ENCODE assay signal across 10 cellular contexts in the genomic region with DNA sequence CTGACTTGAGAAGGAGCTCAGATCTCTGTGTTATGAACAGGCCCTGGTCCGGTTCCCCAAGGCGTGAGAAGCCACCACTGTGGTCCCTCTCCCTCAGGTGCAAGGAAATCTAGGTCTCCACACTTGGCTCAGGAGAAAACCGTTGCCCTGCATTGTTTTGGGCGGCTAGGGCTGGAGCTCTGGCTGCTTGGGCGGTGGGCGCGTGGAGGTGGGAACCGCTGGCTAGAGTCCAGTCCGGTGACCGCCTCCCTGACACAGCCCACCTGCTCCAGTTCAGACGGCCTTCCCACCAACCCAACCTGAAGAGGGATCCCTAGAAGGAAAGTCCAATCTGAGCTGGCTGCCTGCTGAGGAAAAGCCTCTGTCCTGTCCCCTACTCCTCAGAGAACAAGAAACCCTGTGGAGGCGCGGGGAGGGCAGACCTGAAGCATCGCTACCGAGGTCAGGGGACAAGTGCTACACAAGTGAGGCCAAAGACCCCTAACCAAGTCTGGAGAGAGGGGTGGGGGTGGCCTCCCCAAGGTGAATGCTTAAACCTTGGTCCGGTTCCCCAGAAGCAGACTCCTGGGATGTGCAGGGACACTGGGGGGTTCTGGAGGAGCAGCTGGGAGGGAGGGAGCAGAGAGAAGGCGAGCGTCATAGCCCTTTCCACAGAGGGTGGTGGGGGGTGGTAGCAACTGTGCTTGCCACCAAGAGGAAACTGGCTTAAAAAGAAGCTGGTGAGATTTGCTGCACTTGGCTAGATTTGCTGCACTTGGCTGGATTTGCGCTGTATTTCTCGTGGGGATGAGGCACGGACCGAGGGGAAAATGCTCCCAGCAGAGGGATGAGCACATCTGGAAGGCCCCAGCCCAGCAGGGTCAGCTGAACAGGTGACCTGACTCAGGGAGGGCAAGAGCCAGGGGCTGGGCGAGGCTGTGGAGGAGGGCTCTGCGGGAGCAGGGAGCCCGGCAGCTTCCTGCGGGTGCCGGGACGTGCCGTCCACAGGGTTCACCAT.
DNase-seq lines count a peak whose midpoint lies in the region; ATAC-seq and TF ChIP-seq lines count a peak whose summit lies in the region.
"Had no signal": no experiment of that assay in that cellular context is flagged by ENCODE, and none has a peak within 500 bp of the region (broad histone marks: within the 10 kb centered on the region; RNA-seq: fewer than 3 reads in every experiment).

No MANE protein-coding gene starts in this region.

- H3K27me3 Mint-ChIP-seq in stimulated activated naive CD8-positive, alpha-beta T cell treated with anti-CD3 and anti-CD28 coated beads, Interleukin-15, Interleukin-2, amounts not matched to agents 100 ng/mL and 50 ng/mL, for 24 hours = no peaks in the 10 kb centered on the region
- no peaks in the 10 kb centered on the region for H3K27me3 Mint-ChIP-seq in neural crest cell (ENCODE audit: low read depth)

- peaks cover 100% of the 10 kb centered on the region for H3K4me1 Mint-ChIP-seq in stimulated activated naive CD8-positive, alpha-beta T cell treated with anti-CD3 and anti-CD28 coated beads, Interleukin-15, Interleukin-2, amounts not matched to agents 100 ng/mL and 50 ng/mL, for 24 hours (ENCODE audit: low read depth)
- H3K4me1 Mint-ChIP-seq in neural crest cell = peaks cover 49% of the 10 kb centered on the region

- no peaks in the 10 kb centered on the region for H3K9me3 Mint-ChIP-seq in stimulated activated naive CD8-positive, alpha-beta T cell treated with anti-CD3 and anti-CD28 coated beads, Interleukin-15, Interleukin-2, amounts not matched to agents 100 ng/mL and 50 ng/mL, for 24 hours
- H3K9me3 Mint-ChIP-seq in neural crest cell = no peaks in the 10 kb centered on the region

- peaks cover 73% of the 10 kb centered on the region for H3K79me2 ChIP-seq in osteoblast (ENCODE audit: insufficient read depth, low read length)

- no peaks in the 10 kb centered on the region for H3K9me3 ChIP-seq in osteoblast (ENCODE audit: low read depth, low read length)

- H3K36me3 Mint-ChIP-seq in stimulated activated naive CD8-positive, alpha-beta T cell treated with anti-CD3 and anti-CD28 coated beads, Interleukin-15, Interleukin-2, amounts not matched to agents 100 ng/mL and 50 ng/mL, for 24 hours (ENCODE audit: low read depth) = peaks cover 16% of the 10 kb centered on the region
- no peaks in the 10 kb centered on the region for H3K36me3 Mint-ChIP-seq in neural crest cell (ENCODE audit: low read depth)

- H3K27me3 ChIP-seq in osteoblast (ENCODE audit: insufficient read depth, low read length) = no peaks in the 10 kb centered on the region

- ATAC-seq in stimulated activated naive CD8-positive, alpha-beta T cell treated with anti-CD3 and anti-CD28 coated beads, Interleukin-15, Interleukin-2, amounts not matched to agents 100 U/mL and 50 U/mL, for 24 hours = no peak
- ATAC-seq in HG03159 (IDR thresholded peaks at IDR 0.05; ENCODE audit: unreplicated experiment) = no peak

- no peak overlapping the region for H2AFZ ChIP-seq in osteoblast (ENCODE audit: low read length)

- H3K4me1 ChIP-seq in osteoblast (ENCODE audit: insufficient read depth, low read length) = peaks cover 43% of the 10 kb centered on the region

- H3K4me3 ChIP-seq in coronary artery (peak overlapping the region; percentile 33), osteoblast (ENCODE audit: insufficient read depth, low read length) (no peak overlapping the region)

- no peak for TF ChIP-seq CTCF in coronary artery (IDR thresholded peaks at IDR 0.05)
- TF ChIP-seq CTCF in neural crest cell (conservative IDR thresholded peaks at IDR 0.05) = no peak
- TF ChIP-seq CTCF in osteoblast (IDR thresholded peaks at IDR 0.05; ENCODE audit: extremely low read depth, low read depth, low read length) = no peak

- H3K27ac ChIP-seq in coronary artery = peak overlapping the region; percentile 82 to 93
- no peak overlapping the region for H3K27ac ChIP-seq in osteoblast (ENCODE audit: low read depth, low read length)

- peak overlapping the region; percentile 64 for H3K27ac Mint-ChIP-seq in stimulated activated naive CD8-positive, alpha-beta T cell treated with anti-CD3 and anti-CD28 coated beads, Interleukin-15, Interleukin-2, amounts not matched to agents 100 ng/mL and 50 ng/mL, for 24 hours
- peak overlapping the region; percentile 23 for H3K27ac Mint-ChIP-seq in neural crest cell (ENCODE audit: unreplicated experiment)

- peak overlapping the region; percentile 55 for H3K4me3 Mint-ChIP-seq in stimulated activated naive CD8-positive, alpha-beta T cell treated with anti-CD3 and anti-CD28 coated beads, Interleukin-15, Interleukin-2, amounts not matched to agents 100 ng/mL and 50 ng/mL, for 24 hours
- no peak overlapping the region for H3K4me3 Mint-ChIP-seq in neural crest cell

- DNase-seq in stimulated activated naive CD8-positive, alpha-beta T cell treated with anti-CD3 and anti-CD28 coated beads, Interleukin-15, Interleukin-2, amounts not matched to agents 100 U/mL and 50 U/mL, for 24 hours = no peak
- DNase-seq in coronary artery (ENCODE audit: low spot score) (no peak), neural crest cell (ENCODE audit: low read depth, low spot score) (no peak), HT-29 (ENCODE audit: low spot score) (no peak), osteoblast (ENCODE audit: insufficient read length, low spot score, missing footprints) (no peak), NK-92 (lab: John Stamatoyannopoulos, UW; ENCODE audit: unreplicated experiment) (no peak)
- DNase-seq: Calu3, NCI-H1694 treated with DMSO at 0.1 percent for 48 hours had no signal

- H4K20me1 ChIP-seq in osteoblast (ENCODE audit: insufficient read depth, low read length) = peaks cover 21% of the 10 kb centered on the region

- no peak overlapping the region for H3K4me2 ChIP-seq in osteoblast (ENCODE audit: insufficient read depth, low read length)

- H3K36me3 ChIP-seq in osteoblast (ENCODE audit: insufficient read depth, low read length) = no peaks in the 10 kb centered on the region
